Comparison of ENCODE assay signal across 14 cellular contexts in genomic region chr11:18522388-18522787, GRCh38. TPM values are rescaled to one million over a fixed set of nuclear protein-coding genes. Genes with fewer than 3 reads are reported as not detected.
DNase-seq lines count a peak whose midpoint lies in the region; ATAC-seq and TF ChIP-seq lines count a peak whose summit lies in the region.
"Had no signal": no experiment of that assay in that cellular context is flagged by ENCODE, and none has a peak within 500 bp of the region (broad histone marks: within the 10 kb centered on the region; RNA-seq: fewer than 3 reads in every experiment).

No MANE protein-coding gene starts in this region.

- intact Hi-C loops in Calu3 (cut with micrococcal nuclease; ENCODE audit: unreplicated experiment) (loop anchor here (10.0 kb wide), 3 partner anchors 128 to 278 kb away; partner anchors contain the start of genes GTF2H1, HPS5, LDHA and SAA2), HCT116 (cut with micrococcal nuclease) (loop anchor here (2.0 to 10.0 kb wide), 2 partner anchors 198 to 280 kb away; partner anchors contain the start of genes GTF2H1 and HPS5)

- no peaks in the 10 kb centered on the region for H3K9me3 Mint-ChIP-seq in Calu3 (ENCODE audit: low read depth, unreplicated experiment)
- H3K9me3 Mint-ChIP-seq in activated naive CD8-positive, alpha-beta T cell treated with anti-CD3 and anti-CD28 coated beads for 36 hours = no peaks in the 10 kb centered on the region
- H3K9me3 Mint-ChIP-seq in activated CD4-positive, alpha-beta T cell treated with anti-CD3 and anti-CD28 coated beads, Interleukin-2, amount 10 ng/mL, durations not matched to agents 7 days and 5 days = no peaks in the 10 kb centered on the region
- H3K9me3 Mint-ChIP-seq: activated CD4-positive, alpha-beta memory T cell treated with anti-CD3 and anti-CD28 coated beads for 36 hours had no signal

- DNase-seq in Calu3 = peak; percentile 20
- DNase-seq in HCT116 (ENCODE audit: low read depth, low spot score) = no peak
- no peak for DNase-seq in activated naive CD8-positive, alpha-beta T cell treated with anti-CD3 and anti-CD28 coated beads for 36 hours
- DNase-seq in left kidney (ENCODE audit: low read depth, low spot score) = peak; percentile 12
- no peak for DNase-seq in NCI-H2171 treated with DMSO at 0.1 percent for 48 hours (lab: John Stamatoyannopoulos, UW)
- no peak for DNase-seq in activated CD4-positive, alpha-beta T cell treated with anti-CD3 and anti-CD28 coated beads, Interleukin-2, amount 10 ng/mL, durations not matched to agents 7 days and 5 days
- DNase-seq: activated CD4-positive, alpha-beta memory T cell treated with anti-CD3 and anti-CD28 coated beads for 36 hours; amniotic stem cell; DMS79 treated with DMSO at 0.1 percent for 48 hours; NCI-H187; SHP77 treated with DMSO at 0.1 percent for 48 hours had no signal

- TF ChIP-seq POLR2A in HCT116 (IDR thresholded peaks at IDR 0.05; ENCODE audit: borderline replicate concordance, extremely low read depth, insufficient read depth, insufficient read length) = no peak

- peak; percentile 16 for TF ChIP-seq CTCF in Calu3 (IDR thresholded peaks at IDR 0.05; ENCODE audit: unreplicated experiment)
- TF ChIP-seq CTCF in HCT116 (IDR thresholded peaks at IDR 0.05 in 2 of 3, conservative IDR thresholded peaks at IDR 0.05 in 1 of 3; ENCODE audit: borderline replicate concordance in 1 of 3, insufficient read depth in 1 of 3, low read depth in 2 of 3, low read length in 2 of 3) = peak in 2 of 3 experiments; percentile 38 to 46; a peak in 3 of 6 replicates

- no peak overlapping the region for H3K9ac ChIP-seq in HCT116 (ENCODE audit: low read length)

- no peaks in the 10 kb centered on the region for H3K36me3 ChIP-seq in HCT116 (ENCODE audit: control insufficient read depth in 1 of 2, insufficient read depth in 2 of 2, low read length in 2 of 2)

- CTCF ChIA-PET in Calu3 (lab: Charles Lee) (interaction anchor here (0.6 to 0.9 kb wide), 2 partner anchors 15 to 61 kb away, joined by 3 to 6 read pairs; no protein-coding TSS in a partner anchor), HCT116 (lab: Charles Lee) (interaction anchor here (1.1 to 1.2 kb wide), 2 partner anchors 18 to 279 kb away, joined by 3 to 4 read pairs; no protein-coding TSS in a partner anchor)
- CTCF ChIA-PET in activated CD4-positive, alpha-beta T cell treated with anti-CD3 and anti-CD28 coated beads, Interleukin-2, amount 10 ng/mL, durations not matched to agents 7 days and 5 days (lab: Charles Lee) = interaction anchor here (0.8 to 1.0 kb wide), 2 partner anchors 14 to 407 kb away, joined by 3 to 4 read pairs; no protein-coding TSS in a partner anchor

- POLR2A ChIA-PET in HCT116 (lab: Charles Lee) = interaction anchor here (0.6 kb wide), 1 partner anchor 75 kb away, joined by 3 read pairs; no protein-coding TSS in a partner anchor
- POLR2A ChIA-PET in activated CD4-positive, alpha-beta T cell treated with anti-CD3 and anti-CD28 coated beads, Interleukin-2, amount 10 ng/mL, durations not matched to agents 7 days and 5 days (lab: Charles Lee) = no interaction called here

- peaks cover 26% of the 10 kb centered on the region for H3K36me3 Mint-ChIP-seq in Calu3 (ENCODE audit: insufficient read depth, unreplicated experiment)
- H3K36me3 Mint-ChIP-seq in activated naive CD8-positive, alpha-beta T cell treated with anti-CD3 and anti-CD28 coated beads for 36 hours = peaks cover 8% of the 10 kb centered on the region
- peaks cover 22% of the 10 kb centered on the region for H3K36me3 Mint-ChIP-seq in activated CD4-positive, alpha-beta T cell treated with anti-CD3 and anti-CD28 coated beads, Interleukin-2, amount 10 ng/mL, durations not matched to agents 7 days and 5 days (ENCODE audit: low read depth)

- H3K9me2 ChIP-seq in HCT116 (ENCODE audit: insufficient read depth) = no peaks in the 10 kb centered on the region

- H3K4me3 Mint-ChIP-seq in Calu3 (ENCODE audit: low read depth, unreplicated experiment) = no peak overlapping the region
- no peak overlapping the region for H3K4me3 Mint-ChIP-seq in activated naive CD8-positive, alpha-beta T cell treated with anti-CD3 and anti-CD28 coated beads for 36 hours
- H3K4me3 Mint-ChIP-seq in activated CD4-positive, alpha-beta T cell treated with anti-CD3 and anti-CD28 coated beads, Interleukin-2, amount 10 ng/mL, durations not matched to agents 7 days and 5 days = no peak overlapping the region
- H3K4me3 Mint-ChIP-seq: activated CD4-positive, alpha-beta memory T cell treated with anti-CD3 and anti-CD28 coated beads for 36 hours had no signal

- H3K4me1 Mint-ChIP-seq in Calu3 (ENCODE audit: low read depth, unreplicated experiment) = peaks cover 25% of the 10 kb centered on the region
- peaks cover 38% of the 10 kb centered on the region for H3K4me1 Mint-ChIP-seq in activated naive CD8-positive, alpha-beta T cell treated with anti-CD3 and anti-CD28 coated beads for 36 hours
- H3K4me1 Mint-ChIP-seq in activated CD4-positive, alpha-beta T cell treated with anti-CD3 and anti-CD28 coated beads, Interleukin-2, amount 10 ng/mL, durations not matched to agents 7 days and 5 days = peaks cover 28% of the 10 kb centered on the region

- H3K79me2 ChIP-seq in HCT116 (ENCODE audit: insufficient read depth, low read length) = peaks cover 73% of the 10 kb centered on the region

- H3K9me3 ChIP-seq in HCT116 (ENCODE audit: control insufficient read depth in 1 of 2, insufficient read depth in 1 of 2, low read depth in 1 of 2, low read length in 2 of 2) = no peaks in the 10 kb centered on the region

- RAD21 ChIA-PET in HCT116 (lab: Charles Lee; ENCODE audit: low non-redundant PET in 1 of 2, low total read pairs in 2 of 2, uncharacterized antibody in 2 of 2, unreplicated experiment in 2 of 2) = no interaction called here

- H3K4me3 ChIP-seq in HCT116 (replicated peaks in 1 of 2; ENCODE audit: low read depth in 1 of 2, low read length in 2 of 2) = no peak overlapping the region
- H3K4me3 ChIP-seq: lung had no signal

- no peak overlapping the region for H2AFZ ChIP-seq in HCT116 (ENCODE audit: low read depth, low read length, poor library complexity, severe bottlenecking)

- no peaks in the 10 kb centered on the region for H3K27me3 ChIP-seq in HCT116 (ENCODE audit: insufficient read depth, low read length)

- peaks cover 2 to 17% of the 10 kb centered on the region in 2 experiments; a peak in 3 of 4 replicates for H3K4me1 ChIP-seq in HCT116 (ENCODE audit: control insufficient read depth in 1 of 2, insufficient read depth in 2 of 2, low read length in 2 of 2)

- no peaks in the 10 kb centered on the region for H4K20me1 ChIP-seq in HCT116 (ENCODE audit: insufficient read depth)

- no peaks in the 10 kb centered on the region for H3K27me3 Mint-ChIP-seq in Calu3 (ENCODE audit: unreplicated experiment)
- H3K27me3 Mint-ChIP-seq in activated naive CD8-positive, alpha-beta T cell treated with anti-CD3 and anti-CD28 coated beads for 36 hours = no peaks in the 10 kb centered on the region
- H3K27me3 Mint-ChIP-seq in activated CD4-positive, alpha-beta T cell treated with anti-CD3 and anti-CD28 coated beads, Interleukin-2, amount 10 ng/mL, durations not matched to agents 7 days and 5 days = no peaks in the 10 kb centered on the region
- H3K27me3 Mint-ChIP-seq: activated CD4-positive, alpha-beta memory T cell treated with anti-CD3 and anti-CD28 coated beads for 36 hours had no signal

- no peak for TF ChIP-seq RAD21 in HCT116 (IDR thresholded peaks at IDR 0.05; ENCODE audit: low read depth)

- BruUV-seq in Calu3 (replicated peaks; lab: Mats Ljungman, UMichigan) (no TSS peak), HCT116 (replicated peaks; lab: Mats Ljungman, UMichigan) (no TSS peak)

- ATAC-seq in HCT116 (0 out of 2 replicates have a peak, but pooled peaks have one; percentile 16), HG03439 (IDR thresholded peaks at IDR 0.05; ENCODE audit: unreplicated experiment) (no peak), HG03135 (IDR thresholded peaks at IDR 0.05; ENCODE audit: unreplicated experiment) (no peak)

- no peak overlapping the region for H3K27ac ChIP-seq in HCT116 (ENCODE audit: low read depth, low read length)

- H3K4me2 ChIP-seq in HCT116 (ENCODE audit: low read length) = 0 out of 2 replicates have a peak overlapping the region, but pooled peaks have one; percentile 1

- H3K27ac Mint-ChIP-seq in Calu3 (ENCODE audit: unreplicated experiment) = no peak overlapping the region
- H3K27ac Mint-ChIP-seq in activated naive CD8-positive, alpha-beta T cell treated with anti-CD3 and anti-CD28 coated beads for 36 hours = peak overlapping the region; percentile 11
- H3K27ac Mint-ChIP-seq in activated CD4-positive, alpha-beta T cell treated with anti-CD3 and anti-CD28 coated beads, Interleukin-2, amount 10 ng/mL, durations not matched to agents 7 days and 5 days = no peak overlapping the region
- H3K27ac Mint-ChIP-seq: activated CD4-positive, alpha-beta memory T cell treated with anti-CD3 and anti-CD28 coated beads for 36 hours had no signal

TF ChIP-seq in HCT116, 20 proteins besides CTCF, POLR2A, EP300 and RAD21:
- TF ChIP-seq FOSL1 (IDR thresholded peaks at IDR 0.05; ENCODE audit: low read depth) (no peak), EZH2 (IDR thresholded peaks at IDR 0.05) (no peak), POLR2AphosphoS5 (IDR thresholded peaks at IDR 0.05; ENCODE audit: low read depth, low read length) (no peak), EGR1 (IDR thresholded peaks at IDR 0.05; ENCODE audit: low read depth) (no peak), CEBPB (IDR thresholded peaks at IDR 0.05; ENCODE audit: low read depth) (no peak), CBX3 (IDR thresholded peaks at IDR 0.05; ENCODE audit: low read depth) (no peak)
- TF ChIP-seq, protein P1, sequence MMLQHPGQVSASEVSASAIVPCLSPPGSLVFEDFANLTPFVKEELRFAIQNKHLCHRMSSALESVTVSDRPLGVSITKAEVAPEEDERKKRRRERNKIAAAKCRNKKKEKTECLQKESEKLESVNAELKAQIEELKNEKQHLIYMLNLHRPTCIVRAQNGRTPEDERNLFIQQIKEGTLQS (IDR thresholded peaks at IDR 0.05) = no peak

RNA-seq across cellular contexts. Expression of gene TSG101, which starts 4.4 kb away (rescaled TPM):
- total RNA-seq in Calu3 (2022) (57.5 and 61.8 TPM in 2 replicates), HCT116 (2021; ENCODE audit: unreplicated experiment) (61.9 TPM)
- polyA plus RNA-seq in HCT116 (2012) = 88.0 and 99.3 TPM in 2 replicates
- total RNA-seq in activated naive CD8-positive, alpha-beta T cell treated with anti-CD3 and anti-CD28 coated beads for 36 hours = 10 to 100 TPM; 38.5 to 46.4 TPM
- total RNA-seq in activated CD4-positive, alpha-beta T cell treated with anti-CD3 and anti-CD28 coated beads, Interleukin-2, amount 10 ng/mL, durations not matched to agents 7 days and 5 days = 10 to 100 TPM; 33.1 to 53.9 TPM

Comparison
In these comparisons a context has a peak if more than half of its experiments do, and no peak if none do; other contexts are left out.
1. DNase-seq: peak in Calu3 (single experiment) and left kidney (single experiment); none in HCT116 (single experiment), activated naive CD8-positive, alpha-beta T cell treated with anti-CD3 and anti-CD28 coated beads for 36 hours (single experiment), NCI-H2171 treated with DMSO at 0.1 percent for 48 hours (single experiment) and activated CD4-positive, alpha-beta T cell treated with anti-CD3 and anti-CD28 coated beads, Interleukin-2, amount 10 ng/mL, durations not matched to agents 7 days and 5 days (single experiment).